Comparison of ENCODE assay signal across 18 cellular contexts in the genomic region with DNA sequence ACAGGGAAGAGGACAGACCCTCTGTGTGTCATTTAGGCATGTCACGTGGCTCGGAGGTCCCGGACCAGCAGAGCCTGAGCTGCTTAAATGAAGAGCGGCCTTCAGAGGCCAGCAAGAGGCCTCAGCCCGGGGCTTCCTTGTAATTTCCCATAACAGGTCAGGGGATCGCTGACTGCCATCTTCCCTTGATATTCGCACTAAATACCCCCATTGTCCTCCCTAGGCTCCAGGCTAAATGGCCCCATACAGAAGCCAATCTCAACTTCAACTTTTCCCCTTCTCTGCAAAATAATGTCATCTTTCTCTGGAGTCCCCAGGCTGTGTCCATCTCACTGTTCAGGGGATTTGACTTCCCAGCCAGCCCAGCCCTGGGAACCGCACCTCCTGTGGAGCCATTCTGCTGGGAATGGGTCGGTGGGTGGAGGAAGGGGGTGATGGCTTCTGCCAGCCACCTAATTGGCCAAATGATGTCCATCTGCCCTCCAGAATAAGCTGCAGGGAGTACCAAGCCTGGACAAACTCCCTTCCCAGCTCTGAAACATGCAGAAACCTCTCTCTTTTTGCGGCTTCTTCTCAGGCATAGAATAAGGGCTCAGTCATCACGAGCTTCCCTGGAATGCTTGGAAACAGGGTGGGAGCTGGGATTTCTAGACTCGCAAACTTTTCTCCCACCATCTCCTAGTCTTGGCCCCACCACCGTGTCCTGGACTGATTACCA.
DNase-seq lines count a peak whose midpoint lies in the region; ATAC-seq, FAIRE-seq and TF ChIP-seq lines count a peak whose summit lies in the region.
"Had no signal": no experiment of that assay in that cellular context is flagged by ENCODE, and none has a peak within 500 bp of the region (broad histone marks: within the 10 kb centered on the region; RNA-seq: fewer than 3 reads in every experiment).

No MANE protein-coding gene starts in this region.

- FAIRE-seq in H1 (lab: Jason Lieb, UNC), result no peak
- FAIRE-seq: GM12892, GM19239, HepG2, HTR-8/SVneo had no signal

- H3K23ac ChIP-seq in H1 (ENCODE audit: insufficient read length) (no peak overlapping the region), mesenchymal stem cell (ENCODE audit: low read length in 2 of 2) (no peak overlapping the region)

- 0 out of 2 replicates have a peak overlapping the region, but pooled peaks have one; percentile 9 for H2BK5ac ChIP-seq in H1 (ENCODE audit: low read depth, low read length)
- no peak overlapping the region for H2BK5ac ChIP-seq in mesenchymal stem cell (ENCODE audit: low read depth, low read length, poor library complexity, severe bottlenecking)

- DNase-seq in COLO829 (ENCODE audit: low spot score), result peak; percentile 69
- DNase-seq in H1 (ENCODE audit: low read depth in 1 of 2, low spot score in 2 of 2), result no peak
- DNase-seq in mesenchymal stem cell, result no peak
- no peak for DNase-seq in sciatic nerve (ENCODE audit: low spot score)
- DNase-seq in activated CD8-positive, alpha-beta memory T cell treated with anti-CD3 and anti-CD28 coated beads, Interleukin-2, amount 50 U/mL, for 48 hours, result no peak
- DNase-seq in NCI-H2227 treated with DMSO at 0.1 percent for 48 hours (lab: John Stamatoyannopoulos, UW), result no peak
- DNase-seq in dorsolateral prefrontal cortex, result no peak
- DNase-seq: Caco-2; CD8-positive, alpha-beta T cell; DND-41; GDM1; HCEC 1CT; HFFc6 had no signal

- peaks cover 0 to 6% of the 10 kb centered on the region in 2 experiments for H4K20me1 ChIP-seq in H1 (replicated peaks in 1 of 2; ENCODE audit: control insufficient read depth in 1 of 2, insufficient read depth in 2 of 2, low read length in 2 of 2)

- ATAC-seq in sciatic nerve, result peak; percentile 22
- ATAC-seq: CD8-positive, alpha-beta T cell; HepG2 had no signal

- H3K14ac ChIP-seq in H1 (ENCODE audit: insufficient read length), result no peak overlapping the region
- H3K14ac ChIP-seq in mesenchymal stem cell (ENCODE audit: low read length in 2 of 2), result no peak overlapping the region

- H3K4me1 ChIP-seq in H1 (replicated peaks in 1 of 4; ENCODE audit: control insufficient read depth in 3 of 4, insufficient read depth in 4 of 4, low read length in 3 of 4) (peaks cover 0 to 4% (median 0%) of the 10 kb centered on the region in 4 experiments; a peak in 2 of 7 replicates), mesenchymal stem cell (ENCODE audit: control insufficient read depth, insufficient read depth, low read depth, low read length) (no peaks in the 10 kb centered on the region)
- H3K4me1 ChIP-seq: Caco-2 had no signal

- H3K9ac ChIP-seq in H1 (replicated peaks in 1 of 4; ENCODE audit: extremely low read depth in 1 of 4, low read depth in 3 of 4, low read length in 3 of 4) (no peak overlapping the region), mesenchymal stem cell (ENCODE audit: low read length) (no peak overlapping the region)

- no peak overlapping the region for H4K91ac ChIP-seq in H1 (replicated peaks; ENCODE audit: insufficient read length, low read length)
- H4K91ac ChIP-seq in mesenchymal stem cell (ENCODE audit: low read length), result peak overlapping the region; percentile 2

- intact Hi-C loops in sciatic nerve (cut with DNase I) (no loop called here), dorsolateral prefrontal cortex (cut with DNase I) (loop anchor here in 1 of 2 donors (5.0 kb wide), 1 partner anchor 133 kb away; no protein-coding TSS in a partner anchor)

- H3K79me1 ChIP-seq in H1 (ENCODE audit: low read depth, low read length), result no peaks in the 10 kb centered on the region
- H3K79me1 ChIP-seq in mesenchymal stem cell (replicated peaks; ENCODE audit: low read length, poor library complexity, severe bottlenecking), result no peaks in the 10 kb centered on the region

- 91% methylated on average over 13 of the region's 13 CpGs; no CpG with 5 or more reads in 1 of the 2 experiments for WGBS in H1 (ENCODE audit: extremely low coverage in 1 of 2, insufficient coverage in 1 of 2, insufficient read length in 1 of 2, insufficient replicate concordance in 2 of 2, low coverage in 1 of 2, low lambda C conversion rate in 2 of 2, missing lambda C conversion rate in 1 of 2), 2 experiments
- 85% methylated on average over 13 of the region's 13 CpGs for WGBS in mesenchymal stem cell

- H3K36me3 ChIP-seq in H1 (ENCODE audit: control insufficient read depth in 2 of 4, insufficient read depth in 4 of 4, low read length in 3 of 4) (no peaks in the 10 kb centered on the region), mesenchymal stem cell (ENCODE audit: control insufficient read depth in 1 of 2, insufficient read depth in 2 of 2, low read depth in 1 of 2, low read length in 2 of 2) (no peaks in the 10 kb centered on the region)

- no peak overlapping the region for H2BK20ac ChIP-seq in H1 (ENCODE audit: low read length)

- TF ChIP-seq EP300 in H1 (IDR thresholded peaks at IDR 0.05; ENCODE audit: borderline replicate concordance in 1 of 2, low read depth in 2 of 2, low read length in 2 of 2), result no peak

- TF ChIP-seq RAD21 in H1 (IDR thresholded peaks at IDR 0.05 in 1 of 2, conservative IDR thresholded peaks at IDR 0.05 in 1 of 2; ENCODE audit: low read depth in 2 of 2, low read length in 2 of 2), result no peak

- no peaks in the 10 kb centered on the region for H3K23me2 ChIP-seq in H1 (ENCODE audit: low read depth, low read length)

- H3K4ac ChIP-seq in H1 (replicated peaks; ENCODE audit: insufficient read length, low read depth, low read length) (no peak overlapping the region), mesenchymal stem cell (ENCODE audit: low read depth in 1 of 2, low read length in 2 of 2) (no peak overlapping the region)

- H3K27me3 ChIP-seq in H1 (replicated peaks in 1 of 4; ENCODE audit: control insufficient read depth in 3 of 4, extremely low read depth in 1 of 4, insufficient read depth in 3 of 4, low read length in 3 of 4) (no peaks in the 10 kb centered on the region; a peak in 3 of 7 replicates), mesenchymal stem cell (ENCODE audit: control insufficient read depth in 1 of 2, insufficient read depth in 1 of 2, low read length in 2 of 2) (peaks cover 0 to 66% of the 10 kb centered on the region in 2 experiments), dorsolateral prefrontal cortex (peaks cover 0 to 27% (median 0%) of the 10 kb centered on the region in 45 donors)

- no peak overlapping the region for H3K56ac ChIP-seq in H1 (replicated peaks; ENCODE audit: insufficient read length, low read depth, low read length)

- H4K8ac ChIP-seq in H1 (ENCODE audit: extremely low read depth, insufficient read depth, low read length) (no peak overlapping the region), mesenchymal stem cell (ENCODE audit: low read length) (no peak overlapping the region)

- H2AK5ac ChIP-seq in H1 (ENCODE audit: low read depth, low read length), result no peak overlapping the region
- H2AK5ac ChIP-seq in mesenchymal stem cell (ENCODE audit: low read length, severe bottlenecking), result no peak overlapping the region

- no peaks in the 10 kb centered on the region for H3K79me2 ChIP-seq in H1 (ENCODE audit: control insufficient read depth in 1 of 2, insufficient read depth in 2 of 2, low read length in 2 of 2)

- H3K4me3 ChIP-seq in H1 (ENCODE audit: extremely low read depth in 1 of 4, insufficient read depth in 2 of 4, low read depth in 3 of 4, low read length in 4 of 4) (no peak overlapping the region), mesenchymal stem cell (ENCODE audit: insufficient read depth in 1 of 2, low read depth in 1 of 2, low read length in 2 of 2) (no peak overlapping the region), dorsolateral prefrontal cortex (peak overlapping the region in 4 of 59 donors; percentile 4 to 34 (median 8))

- H2BK15ac ChIP-seq in H1 (ENCODE audit: low read length), result no peak overlapping the region
- H2BK15ac ChIP-seq in mesenchymal stem cell (ENCODE audit: low read depth, poor library complexity, severe bottlenecking), result no peak overlapping the region

- no peaks in the 10 kb centered on the region for H3K9me3 ChIP-seq in H1 (ENCODE audit: insufficient read depth in 2 of 2, low read depth in 1 of 2, low read length in 1 of 2)
- no peaks in the 10 kb centered on the region for H3K9me3 ChIP-seq in mesenchymal stem cell (ENCODE audit: control insufficient read depth, low read length)
- H3K9me3 ChIP-seq: Caco-2 had no signal

- CTCF ChIA-PET in H1 (lab: Charles Lee; ENCODE audit: partially characterized antibody), result interaction anchor here (0.6 to 2.2 kb wide), 10 partner anchors 8 to 109 kb away, joined by 3 to 8 read pairs (median 3); no protein-coding TSS in a partner anchor

- no peak overlapping the region for H3K27ac ChIP-seq in H1 (ENCODE audit: low read depth, low read length)
- no peak overlapping the region for H3K27ac ChIP-seq in mesenchymal stem cell (ENCODE audit: low read length, poor library complexity, severe bottlenecking)
- peak overlapping the region in 11 of 59 donors; percentile 11 to 64 (median 44) for H3K27ac ChIP-seq in dorsolateral prefrontal cortex
- H3K27ac ChIP-seq: 22Rv1 had no signal

- H2BK120ac ChIP-seq in H1 (replicated peaks; ENCODE audit: low read depth, low read length), result no peak overlapping the region
- H2BK120ac ChIP-seq in mesenchymal stem cell (ENCODE audit: low read depth, low read length), result no peak overlapping the region

- H3K18ac ChIP-seq in H1 (ENCODE audit: extremely low read depth, low read length), result no peak overlapping the region; the same call in 1 of the 2 replicates
- no peak overlapping the region for H3K18ac ChIP-seq in mesenchymal stem cell (ENCODE audit: low read depth in 1 of 2, low read length in 2 of 2)

- H2BK12ac ChIP-seq in H1 (ENCODE audit: low read depth, low read length), result no peak overlapping the region
- no peak overlapping the region for H2BK12ac ChIP-seq in mesenchymal stem cell (ENCODE audit: low read length in 2 of 2)

- H2AFZ ChIP-seq in H1 (ENCODE audit: low read length) (no peak overlapping the region), mesenchymal stem cell (ENCODE audit: low read depth, low read length) (no peak overlapping the region)

- no peak overlapping the region for H3K4me2 ChIP-seq in H1 (ENCODE audit: insufficient read depth in 1 of 2, low read depth in 2 of 2, low read length in 2 of 2)
- H3K4me2 ChIP-seq in mesenchymal stem cell (ENCODE audit: low read length, poor library complexity, severe bottlenecking), result no peak overlapping the region

- POLR2A ChIA-PET in H1 (lab: Charles Lee; ENCODE audit: partially characterized antibody), result no interaction called here

- TF ChIP-seq POLR2A in H1 (IDR thresholded peaks at IDR 0.05; ENCODE audit: control extremely low read depth in 1 of 2, low read depth in 2 of 2, low read length in 2 of 2), result no peak

- no peak overlapping the region for H4K5ac ChIP-seq in H1 (ENCODE audit: insufficient read length, low read depth, low read length)

- TF ChIP-seq CTCF in H1 (IDR thresholded peaks at IDR 0.05; ENCODE audit: control extremely low read depth in 1 of 3, insufficient read depth in 1 of 3, low read depth in 1 of 3, low read length in 3 of 3), result no peak
- TF ChIP-seq CTCF in dorsolateral prefrontal cortex (IDR thresholded peaks at IDR 0.05 in 54 of 56, conservative IDR thresholded peaks at IDR 0.05 in 2 of 56; ENCODE audit: low read depth in 1 of 56, partially characterized antibody in 56 of 56), result no peak

TF ChIP-seq in H1, 55 proteins besides CTCF, POLR2A, EP300 and RAD21 (continues in another document):
- TF ChIP-seq TCF12 (IDR thresholded peaks at IDR 0.05; ENCODE audit: low read depth, low read length) (no peak), RFX5 (IDR thresholded peaks at IDR 0.05; ENCODE audit: borderline replicate concordance, low read depth, low read length) (no peak), KDM1A (IDR thresholded peaks at IDR 0.05; ENCODE audit: borderline replicate concordance, low read length) (no peak)
